Comparison of ENCODE assay signal across 30 cellular contexts in genomic region chr13:98188544-98189166, GRCh38. TPM values are rescaled to one million over a fixed set of nuclear protein-coding genes. Genes with fewer than 3 reads are reported as not detected.
DNase-seq lines count a peak whose midpoint lies in the region; ATAC-seq and TF ChIP-seq lines count a peak whose summit lies in the region.
"Had no signal": no experiment of that assay in that cellular context is flagged by ENCODE, and none has a peak within 500 bp of the region (broad histone marks: within the 10 kb centered on the region; RNA-seq: fewer than 3 reads in every experiment).

No MANE protein-coding gene starts in this region.

- H3K36me3 ChIP-seq in Caco-2 (ENCODE audit: control insufficient read depth, insufficient read depth, low read length), result no peaks in the 10 kb centered on the region
- H3K36me3 ChIP-seq: left ventricle myocardium inferior, suprapubic skin had no signal

- no peaks in the 10 kb centered on the region for H3K9me3 ChIP-seq in Caco-2
- H3K9me3 ChIP-seq: left ventricle myocardium inferior, suprapubic skin had no signal

- intact Hi-C loops in Caco-2 (cut with micrococcal nuclease; ENCODE audit: unreplicated experiment), result no loop called here

- H3K27me3 Mint-ChIP-seq in Caco-2 (ENCODE audit: insufficient read depth, unreplicated experiment), result no peaks in the 10 kb centered on the region
- H3K27me3 Mint-ChIP-seq in chondrocyte (ENCODE audit: low read depth), result no peaks in the 10 kb centered on the region
- no peaks in the 10 kb centered on the region for H3K27me3 Mint-ChIP-seq in osteocyte (ENCODE audit: unreplicated experiment)

- DNase-seq in Caco-2 (no peak), chondrocyte (ENCODE audit: low spot score) (no peak), osteocyte (ENCODE audit: extremely low spot score, unreplicated experiment) (no peak), NCI-H1417 treated with DMSO at 0.1 percent for 48 hours (lab: John Stamatoyannopoulos, UW) (no peak), DMS 273 (lab: John Stamatoyannopoulos, UW; ENCODE audit: unreplicated experiment) (no peak)
- DNase-seq: activated CD4-positive, alpha-beta memory T cell treated with anti-CD3 and anti-CD28 coated beads, Interleukin-2, amount 10 ng/mL, durations not matched to agents 7 days and 5 days; activated CD4-positive, CD25-positive, alpha-beta regulatory T cell treated with anti-CD3 and anti-CD28 coated beads, Interleukin-2, amount 50 U/mL, for 72 hours; activated CD8-positive, alpha-beta memory T cell treated with anti-CD3 and anti-CD28 coated beads, Interleukin-2, amount 50 U/mL, for 4 hours; activated naive CD4-positive, alpha-beta T cell treated with Interleukin-2 at 50 U/mL for 16 hours; CD4-positive, alpha-beta T cell; cerebellar nuclear complex; effector CD8-positive, alpha-beta T cell; Karpas-422; left ventricle myocardium inferior; naive thymus-derived CD4-positive, alpha-beta T cell; NCI-H2029; NCI-H526 treated with DMSO at 0.1 percent for 48 hours; occipital lobe; SHP77; small intestine; stimulated activated naive B cell treated with anti-CD40 and anti-IgM and Interleukin-4, amounts not matched to agents 10 μg/mL and 1 μg/mL and 100 μg/mL, for 72 hours; T-helper 17 cell had no signal

- H3K4me1 ChIP-seq in Caco-2, result no peaks in the 10 kb centered on the region

- H3K4me3 Mint-ChIP-seq in Caco-2 (ENCODE audit: unreplicated experiment) (no peak overlapping the region), chondrocyte (ENCODE audit: unreplicated experiment) (no peak overlapping the region), osteocyte (ENCODE audit: unreplicated experiment) (no peak overlapping the region)
- H3K4me3 Mint-ChIP-seq: activated CD4-positive, alpha-beta memory T cell treated with anti-CD3 and anti-CD28 coated beads, Interleukin-2, amount 10 ng/mL, durations not matched to agents 7 days and 5 days; CD4-positive, alpha-beta T cell; naive thymus-derived CD4-positive, alpha-beta T cell; stimulated activated naive B cell treated with anti-CD40 and anti-IgM and Interleukin-4, amounts not matched to agents 10 μg/mL and 1 μg/mL and 100 μg/mL, for 72 hours; T-helper 17 cell had no signal

- H3K4me1 Mint-ChIP-seq in Caco-2 (ENCODE audit: low read depth, unreplicated experiment) (peaks cover 6% of the 10 kb centered on the region), chondrocyte (ENCODE audit: low read depth) (peaks cover 94% of the 10 kb centered on the region), osteocyte (ENCODE audit: unreplicated experiment) (peaks cover 72% of the 10 kb centered on the region)
- H3K4me1 Mint-ChIP-seq: activated CD4-positive, alpha-beta memory T cell treated with anti-CD3 and anti-CD28 coated beads, Interleukin-2, amount 10 ng/mL, durations not matched to agents 7 days and 5 days; stimulated activated naive B cell treated with anti-CD40 and anti-IgM and Interleukin-4, amounts not matched to agents 10 μg/mL and 1 μg/mL and 100 μg/mL, for 72 hours; T-helper 17 cell had no signal

- no peaks in the 10 kb centered on the region for H3K9me3 Mint-ChIP-seq in Caco-2 (ENCODE audit: unreplicated experiment)
- H3K9me3 Mint-ChIP-seq in chondrocyte (ENCODE audit: low read depth), result no peaks in the 10 kb centered on the region
- H3K9me3 Mint-ChIP-seq in osteocyte (ENCODE audit: unreplicated experiment), result no peaks in the 10 kb centered on the region
- H3K9me3 Mint-ChIP-seq: activated CD4-positive, alpha-beta memory T cell treated with anti-CD3 and anti-CD28 coated beads, Interleukin-2, amount 10 ng/mL, durations not matched to agents 7 days and 5 days; CD4-positive, alpha-beta T cell; stimulated activated naive B cell treated with anti-CD40 and anti-IgM and Interleukin-4, amounts not matched to agents 10 μg/mL and 1 μg/mL and 100 μg/mL, for 72 hours had no signal

- peaks cover 24% of the 10 kb centered on the region for H3K36me3 Mint-ChIP-seq in Caco-2 (ENCODE audit: insufficient read depth, unreplicated experiment)
- H3K36me3 Mint-ChIP-seq in chondrocyte (ENCODE audit: low read depth), result peaks cover 3% of the 10 kb centered on the region
- H3K36me3 Mint-ChIP-seq in osteocyte (ENCODE audit: unreplicated experiment), result peaks cover 16% of the 10 kb centered on the region
- H3K36me3 Mint-ChIP-seq: naive thymus-derived CD4-positive, alpha-beta T cell; stimulated activated naive B cell treated with anti-CD40 and anti-IgM and Interleukin-4, amounts not matched to agents 10 μg/mL and 1 μg/mL and 100 μg/mL, for 72 hours had no signal

- POLR2A ChIA-PET in Caco-2 (lab: Charles Lee), result no interaction called here

- CTCF ChIA-PET in Caco-2 (lab: Charles Lee), result no interaction called here

- TF ChIP-seq CTCF in Caco-2 (IDR thresholded peaks at IDR 0.05; ENCODE audit: insufficient read depth in 1 of 2, low read depth in 1 of 2, low read length in 1 of 2, severe bottlenecking in 1 of 2, unreplicated experiment in 1 of 2) (no peak), chondrocyte (IDR thresholded peaks at IDR 0.05) (no peak), osteocyte (IDR thresholded peaks at IDR 0.05) (no peak)

- H3K4me3 ChIP-seq in Caco-2 (ENCODE audit: low read depth, low read length), result no peak overlapping the region
- H3K4me3 ChIP-seq: left ventricle myocardium inferior, suprapubic skin had no signal

- ATAC-seq in HG03378 (IDR thresholded peaks at IDR 0.05; ENCODE audit: unreplicated experiment) (no peak), HG03108 (IDR thresholded peaks at IDR 0.05; ENCODE audit: unreplicated experiment) (no peak)
- ATAC-seq: naive thymus-derived CD4-positive, alpha-beta T cell; Panc1; stimulated activated naive B cell treated with anti-CD40 and anti-IgM and Interleukin-4, amounts not matched to agents 10 μg/mL and 1 μg/mL and 100 μg/mL, for 72 hours; T-helper 17 cell had no signal

- H3K27me3 ChIP-seq in Caco-2 (replicated peaks; ENCODE audit: control insufficient read depth, insufficient read depth, low read length) (no peaks in the 10 kb centered on the region), layer of hippocampus (ENCODE audit: control insufficient read depth, insufficient read depth, low read length) (no peaks in the 10 kb centered on the region)
- H3K27me3 ChIP-seq: suprapubic skin had no signal

- peak overlapping the region; percentile 38 for H3K27ac ChIP-seq in layer of hippocampus (ENCODE audit: low read depth, low read length)
- H3K27ac ChIP-seq: epithelial cell of prostate, suprapubic skin had no signal

- BruUV-seq in Caco-2 (replicated peaks; lab: Mats Ljungman, UMichigan), result no TSS peak

- peak overlapping the region; percentile 12 for H3K27ac Mint-ChIP-seq in Caco-2 (ENCODE audit: unreplicated experiment)
- H3K27ac Mint-ChIP-seq in chondrocyte (ENCODE audit: unreplicated experiment), result peak overlapping the region; percentile 90
- H3K27ac Mint-ChIP-seq in osteocyte (ENCODE audit: unreplicated experiment), result peak overlapping the region; percentile 54
- H3K27ac Mint-ChIP-seq: activated CD4-positive, alpha-beta memory T cell treated with anti-CD3 and anti-CD28 coated beads, Interleukin-2, amount 10 ng/mL, durations not matched to agents 7 days and 5 days; CD4-positive, alpha-beta T cell; naive thymus-derived CD4-positive, alpha-beta T cell; stimulated activated naive B cell treated with anti-CD40 and anti-IgM and Interleukin-4, amounts not matched to agents 10 μg/mL and 1 μg/mL and 100 μg/mL, for 72 hours; T-helper 17 cell had no signal

RNA-seq across cellular contexts. Expression of gene RNF113B, which starts 11.6 kb away (rescaled TPM):
- total RNA-seq in Caco-2 (2022), result not detected in 2 replicates
- not detected in 3 replicates for total RNA-seq in chondrocyte
- total RNA-seq in osteocyte, result not detected in 2 replicates
- total RNA-seq: activated CD4-positive, alpha-beta memory T cell treated with anti-CD3 and anti-CD28 coated beads, Interleukin-2, amount 10 ng/mL, durations not matched to agents 7 days and 5 days; CD4-positive, alpha-beta T cell; Daoy; left ventricle myocardium inferior; naive thymus-derived CD4-positive, alpha-beta T cell; occipital lobe; renal cortical epithelial cell; suprapubic skin; T-helper 17 cell had no signal

RNA-seq across cellular contexts. Expression of gene FARP1, which starts 45.8 kb away (rescaled TPM):
- total RNA-seq in Caco-2 (2022) (189 and 208 TPM in 2 replicates), chondrocyte (237 to 331 TPM (median 328 TPM) in 3 replicates), osteocyte (347 and 357 TPM in 2 replicates)

Comparison
In these comparisons a context has a peak if more than half of its experiments do, and no peak if none do; other contexts are left out.
1. H3K27ac Mint-ChIP-seq: peak in every context shown above with its lines; median percentile 90 in chondrocyte; 54 in osteocyte; 12 in Caco-2.